In the genomic region with DNA sequence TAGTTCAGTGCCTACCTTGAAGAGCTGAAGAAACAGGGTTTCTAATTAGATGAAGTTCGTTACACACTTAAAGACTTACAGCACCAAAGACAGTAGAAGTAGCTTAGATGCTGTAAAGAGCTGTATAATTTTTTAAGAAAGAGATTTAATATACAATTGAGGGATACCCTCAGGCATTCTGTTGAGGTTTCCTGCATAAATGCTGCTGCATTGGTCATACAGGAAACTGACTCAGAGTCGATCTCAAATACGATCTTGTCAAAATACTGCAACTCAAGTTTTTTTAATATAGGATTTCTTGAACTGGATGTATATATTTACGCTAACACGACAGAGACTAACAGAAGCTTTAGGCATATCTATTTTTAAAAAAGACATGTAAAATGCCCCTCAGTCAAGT, we compare ENCODE assay signal across 8 cellular contexts. TPM values are rescaled to one million over a fixed set of nuclear protein-coding genes. Genes with fewer than 3 reads are reported as not detected.
A peak's percentile ranks its signal among the peaks of the same experiment; 100 is the strongest.
DNase-seq lines count a peak whose midpoint lies in the region; ATAC-seq and TF ChIP-seq lines count a peak whose summit lies in the region.

No MANE protein-coding gene starts in this region.

- peak overlapping the region; percentile 97 for H3K27ac Mint-ChIP-seq in activated T-cell treated with anti-CD3 and anti-CD28 coated beads, Interleukin-2, amount 50 U/mL, for 72 hours

- no peak for TF ChIP-seq CTCF in SK-N-SH (IDR thresholded peaks at IDR 0.05)
- no peak for TF ChIP-seq CTCF in fibroblast of villous mesenchyme (IDR thresholded peaks at IDR 0.05; ENCODE audit: insufficient read depth, low read depth, low read length)

- H3K9me3 Mint-ChIP-seq in activated T-cell treated with anti-CD3 and anti-CD28 coated beads, Interleukin-2, amount 50 U/mL, for 72 hours: no peaks in the 10 kb centered on the region

- ATAC-seq in activated T-cell treated with anti-CD3 and anti-CD28 coated beads, Interleukin-2, amount 50 U/mL, for 72 hours (replicated peaks in 1 of 2): no peak

- peak overlapping the region; percentile 88 to 93 for H3K4me3 Mint-ChIP-seq in activated T-cell treated with anti-CD3 and anti-CD28 coated beads, Interleukin-2, amount 50 U/mL, for 72 hours

- peak; percentile 12 to 21 for DNase-seq in activated T-cell treated with anti-CD3 and anti-CD28 coated beads, Interleukin-2, amount 50 U/mL, for 72 hours
- DNase-seq in activated T-cell treated with anti-CD3 and anti-CD28 coated beads for 4 hours (no peak), SK-N-SH (peak; percentile 33), fibroblast of villous mesenchyme (ENCODE audit: low read depth) (peak; percentile 66), putamen (ENCODE audit: low spot score) (no peak), epidermal melanocyte (ENCODE audit: insufficient read length, low spot score) (no peak)
- DNase-seq in activated effector memory CD4-positive, alpha-beta T cell treated with Interleukin-2 at 50 U/mL for 16 hours: no peak

- peaks cover 25% of the 10 kb centered on the region for H3F3A ChIP-seq in SK-N-SH (replicated peaks; ENCODE audit: insufficient read depth)

- H3K36me3 Mint-ChIP-seq in activated T-cell treated with anti-CD3 and anti-CD28 coated beads, Interleukin-2, amount 50 U/mL, for 72 hours (ENCODE audit: insufficient read depth in 2 of 2): peaks cover 11 to 12% of the 10 kb centered on the region in 2 donors

- peak overlapping the region; percentile 92 for H2AFZ ChIP-seq in SK-N-SH (ENCODE audit: low read depth)

- CTCF ChIA-PET in SK-N-SH (lab: Yijun Ruan, JAX): interaction anchor here (0.7 to 2.8 kb wide), 6 partner anchors 40 to 349 kb away, joined by 3 to 8 read pairs (median 3); no protein-coding TSS in a partner anchor

- no peak for TF ChIP-seq RAD21 in SK-N-SH (IDR thresholded peaks at IDR 0.05; ENCODE audit: low read length)

- POLR2A ChIA-PET in SK-N-SH (lab: Yijun Ruan, JAX): interaction anchor here (0.8 kb wide), 1 partner anchor 102 kb away, joined by 4 read pairs; no protein-coding TSS in a partner anchor

- peaks cover 23% of the 10 kb centered on the region for H3K79me2 ChIP-seq in SK-N-SH (ENCODE audit: insufficient read depth)

- no peaks in the 10 kb centered on the region for H3K27me3 Mint-ChIP-seq in activated T-cell treated with anti-CD3 and anti-CD28 coated beads, Interleukin-2, amount 50 U/mL, for 72 hours (ENCODE audit: low read depth)

- 4% methylated on average over 5 of the region's 5 CpGs for WGBS in SK-N-SH (ENCODE audit: low lambda C conversion rate)
- 22% methylated on average over 5 of the region's 5 CpGs for WGBS in thymus

- peak overlapping the region; percentile 87; the same call in 1 of the 2 replicates for H3K9ac ChIP-seq in SK-N-SH

- H3K4me1 ChIP-seq in SK-N-SH (ENCODE audit: control insufficient read depth in 1 of 2, insufficient read depth in 2 of 2, low read depth in 1 of 2, low read length in 1 of 2) (peaks cover 16 to 21% of the 10 kb centered on the region in 2 experiments; a peak in 3 of 4 replicates), thymus (ENCODE audit: control insufficient read depth, insufficient read depth, low read length) (peaks cover 2% of the 10 kb centered on the region)

- H3K4me2 ChIP-seq in SK-N-SH: peak overlapping the region; percentile 91

- TF ChIP-seq EP300 in SK-N-SH (IDR thresholded peaks at IDR 0.05; ENCODE audit: borderline replicate concordance in 1 of 2, low read depth in 1 of 2, low read length in 1 of 2): peak in 1 of 2 experiments; percentile 75; a peak in 2 of 4 replicates

- peaks cover 43% of the 10 kb centered on the region for H3K4me1 Mint-ChIP-seq in activated T-cell treated with anti-CD3 and anti-CD28 coated beads, Interleukin-2, amount 50 U/mL, for 72 hours (ENCODE audit: low read depth)

- no peaks in the 10 kb centered on the region for H3K9me2 ChIP-seq in SK-N-SH

- H3K36me3 ChIP-seq in SK-N-SH (replicated peaks in 1 of 2; ENCODE audit: control insufficient read depth in 1 of 2, insufficient read depth in 2 of 2, low read length in 1 of 2) (no peaks in the 10 kb centered on the region), thymus (ENCODE audit: control insufficient read depth, insufficient read depth) (no peaks in the 10 kb centered on the region)

- H3K27me3 ChIP-seq in SK-N-SH (ENCODE audit: insufficient read depth) (no peaks in the 10 kb centered on the region), thymus (ENCODE audit: control insufficient read depth, insufficient read depth) (no peaks in the 10 kb centered on the region)

- H4K20me1 ChIP-seq in SK-N-SH (ENCODE audit: insufficient read depth): no peaks in the 10 kb centered on the region

- H3K4me3 ChIP-seq in SK-N-SH (ENCODE audit: low read depth in 2 of 2, low read length in 1 of 2): peak overlapping the region; percentile 67 to 84
- H3K4me3 ChIP-seq in fibroblast of villous mesenchyme (ENCODE audit: low read depth, low read length): peak overlapping the region; percentile 92
- H3K4me3 ChIP-seq in thymus (ENCODE audit: low read length): peak overlapping the region; percentile 91

- no peaks in the 10 kb centered on the region for H3K9me3 ChIP-seq in SK-N-SH
- H3K9me3 ChIP-seq in thymus (ENCODE audit: control insufficient read depth): no peaks in the 10 kb centered on the region

- H3K27ac ChIP-seq in SK-N-SH (ENCODE audit: low read depth in 2 of 2, low read length in 1 of 2): peak overlapping the region; percentile 87 to 99
- no peak overlapping the region for H3K27ac ChIP-seq in thymus (ENCODE audit: low read depth)

TF ChIP-seq in SK-N-SH, 30 proteins besides CTCF, POLR2A, EP300 and RAD21 (continues in another document):
- TF ChIP-seq NFIC (IDR thresholded peaks at IDR 0.05; ENCODE audit: borderline replicate concordance) (peak; percentile 36; the same call in 1 of the 2 replicates), RCOR1 (IDR thresholded peaks at IDR 0.05; ENCODE audit: low read length) (no peak), EZH2phosphoT487 (IDR thresholded peaks at IDR 0.05; ENCODE audit: borderline replicate concordance, low read depth) (no peak), YY1 (IDR thresholded peaks at IDR 0.05; ENCODE audit: low read depth) (no peak), MXI1 (IDR thresholded peaks at IDR 0.05; ENCODE audit: low read depth, low read length) (no peak), FOSL2 (IDR thresholded peaks at IDR 0.05; ENCODE audit: borderline replicate concordance, low read depth) (peak; percentile 90), FOXM1 (IDR thresholded peaks at IDR 0.05; ENCODE audit: low read depth) (no peak; the same call in 1 of the 2 replicates), SMC3 (IDR thresholded peaks at IDR 0.05; ENCODE audit: low read depth, low read length) (no peak), TCF12 (IDR thresholded peaks at IDR 0.05) (peak; percentile 81), ELF1 (IDR thresholded peaks at IDR 0.05) (no peak)
- TF ChIP-seq, protein P1, sequence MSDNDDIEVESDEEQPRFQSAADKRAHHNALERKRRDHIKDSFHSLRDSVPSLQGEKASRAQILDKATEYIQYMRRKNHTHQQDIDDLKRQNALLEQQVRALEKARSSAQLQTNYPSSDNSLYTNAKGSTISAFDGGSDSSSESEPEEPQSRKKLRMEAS (IDR thresholded peaks at IDR 0.05; ENCODE audit: low read depth): peak; percentile 40; the same call in 1 of the 2 replicates
- TF ChIP-seq, protein P2, sequence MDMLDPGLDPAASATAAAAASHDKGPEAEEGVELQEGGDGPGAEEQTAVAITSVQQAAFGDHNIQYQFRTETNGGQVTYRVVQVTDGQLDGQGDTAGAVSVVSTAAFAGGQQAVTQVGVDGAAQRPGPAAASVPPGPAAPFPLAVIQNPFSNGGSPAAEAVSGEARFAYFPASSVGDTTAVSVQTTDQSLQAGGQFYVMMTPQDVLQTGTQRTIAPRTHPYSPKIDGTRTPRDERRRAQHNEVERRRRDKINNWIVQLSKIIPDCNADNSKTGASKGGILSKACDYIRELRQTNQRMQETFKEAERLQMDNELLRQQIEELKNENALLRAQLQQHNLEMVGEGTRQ (IDR thresholded peaks at IDR 0.05; ENCODE audit: borderline replicate concordance, low read depth, low read length): no peak
- TF ChIP-seq, protein P3, sequence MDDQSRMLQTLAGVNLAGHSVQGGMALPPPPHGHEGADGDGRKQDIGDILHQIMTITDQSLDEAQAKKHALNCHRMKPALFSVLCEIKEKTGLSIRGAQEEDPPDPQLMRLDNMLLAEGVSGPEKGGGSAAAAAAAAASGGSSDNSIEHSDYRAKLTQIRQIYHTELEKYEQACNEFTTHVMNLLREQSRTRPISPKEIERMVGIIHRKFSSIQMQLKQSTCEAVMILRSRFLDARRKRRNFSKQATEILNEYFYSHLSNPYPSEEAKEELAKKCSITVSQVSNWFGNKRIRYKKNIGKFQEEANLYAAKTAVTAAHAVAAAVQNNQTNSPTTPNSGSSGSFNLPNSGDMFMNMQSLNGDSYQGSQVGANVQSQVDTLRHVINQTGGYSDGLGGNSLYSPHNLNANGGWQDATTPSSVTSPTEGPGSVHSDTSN (IDR thresholded peaks at IDR 0.05): peak; percentile 77

RNA-seq across cellular contexts. Expression of a gene that starts 2.5 kb away (rescaled TPM):
- total RNA-seq in activated T-cell treated with anti-CD3 and anti-CD28 coated beads, Interleukin-2, amount 50 U/mL, for 72 hours: 100 to 1,000 TPM in 1 of 2 donors, 10 to 100 TPM in 1; 74.4 to 113 TPM
- polyA plus RNA-seq in SK-N-SH (2012; rRNA removed): 10.9 and 18.4 TPM in 2 replicates
- polyA plus RNA-seq in SK-N-SH (2012; cell fraction: cytosol; rRNA removed): 12.7 and 13.2 TPM in 2 replicates
- polyA plus RNA-seq in SK-N-SH (2012; cell fraction: nucleus; rRNA removed): 12.0 and 22.4 TPM in 2 replicates
- 126 and 162 TPM in 2 replicates for total RNA-seq in fibroblast of villous mesenchyme
- polyA plus RNA-seq in thymus: 11.3 TPM

Comparison
In these comparisons a context has a peak if more than half of its experiments do, and no peak if none do; other contexts are left out.
1. DNase-seq: peak in activated T-cell treated with anti-CD3 and anti-CD28 coated beads, Interleukin-2, amount 50 U/mL, for 72 hours (2 of 2), SK-N-SH (single experiment) and fibroblast of villous mesenchyme (single experiment); none in activated T-cell treated with anti-CD3 and anti-CD28 coated beads for 4 hours (single experiment), activated effector memory CD4-positive, alpha-beta T cell treated with Interleukin-2 at 50 U/mL for 16 hours (single experiment), putamen (single experiment) and epidermal melanocyte (single experiment).
2. Peak in every context shown above with its lines, with median percentiles within 50 percentile points of each other: H3K4me3 ChIP-seq.